28 cellular contexts compared by ENCODE assay signal in the genomic region with DNA sequence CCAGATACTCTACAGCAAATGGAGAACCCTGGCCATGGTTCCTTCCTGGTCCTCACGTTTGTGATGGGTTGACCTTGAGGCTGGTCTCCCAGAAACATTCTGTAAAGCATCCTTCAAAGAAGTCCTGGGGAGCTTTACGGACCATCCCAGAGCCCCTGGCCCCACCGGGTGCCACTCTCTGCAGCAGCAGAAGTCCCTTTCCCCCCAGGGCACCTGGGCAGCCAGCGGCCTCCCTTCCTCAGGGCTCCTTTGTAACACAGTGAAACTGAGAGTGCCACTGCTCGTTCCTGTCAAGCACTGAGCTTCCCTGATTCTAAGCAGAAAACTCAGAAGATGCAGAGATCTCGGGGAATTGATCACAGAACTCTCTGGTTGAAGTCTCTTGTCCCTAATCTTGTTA.
"Had no signal": no experiment of that assay in that cellular context is flagged by ENCODE, and none has a peak within 500 bp of the region (broad histone marks: within the 10 kb centered on the region; RNA-seq: fewer than 3 reads in every experiment).

No MANE protein-coding gene starts in this region.

- DNase-seq: naive thymus-derived CD4-positive, alpha-beta T cell; natural killer cell; nucleus accumbens; ovary; psoas muscle; right cardiac atrium; sigmoid colon; small intestine; stimulated activated CD4-positive, alpha-beta T cell treated with anti-CD3 and anti-CD28 coated beads, Interleukin-15, amount 100 ng/mL, for 24 hours; stimulated activated CD4-positive, alpha-beta T cell treated with anti-CD3 and anti-CD28 coated beads, Interleukin-2, amount 100 ng/mL, for 24 hours; stimulated activated CD4-positive, alpha-beta T cell treated with anti-CD3 and anti-CD28 coated beads, Interleukin-2, amount 100 ng/mL, for 48 hours; stimulated activated CD4-positive, alpha-beta T cell treated with anti-CD3 and anti-CD28 coated beads, Interleukin-4, amount 100 ng/mL, for 24 hours; stimulated activated naive B cell treated with anti-CD40 and anti-IgM and Interleukin-4, amounts not matched to agents 10 μg/mL and 1 μg/mL and 100 μg/mL, for 72 hours; stimulated activated naive CD4-positive, alpha-beta T cell treated with Interleukin-2 at 50 U/mL for 16 hours; stomach; thyroid gland; trophoblast cell; uterus had no signal

- H3K36me3 Mint-ChIP-seq: naive thymus-derived CD4-positive, alpha-beta T cell; natural killer cell; stimulated activated effector memory CD8-positive, alpha-beta T cell treated with anti-CD3 and anti-CD28 coated beads, Interleukin-12 subunit alpha, Interleukin-12 subunit beta, amount 100 ng/mL, for 72 hours; stimulated activated naive B cell treated with anti-CD40 and anti-IgM and Interleukin-4, amounts not matched to agents 10 μg/mL and 1 μg/mL and 100 μg/mL, for 72 hours had no signal

- H3K27ac Mint-ChIP-seq: naive thymus-derived CD4-positive, alpha-beta T cell; natural killer cell; nephron; neural progenitor cell; stimulated activated effector memory CD8-positive, alpha-beta T cell treated with anti-CD3 and anti-CD28 coated beads, Interleukin-12 subunit alpha, Interleukin-12 subunit beta, amount 100 ng/mL, for 72 hours; stimulated activated naive B cell treated with anti-CD40 and anti-IgM and Interleukin-4, amounts not matched to agents 10 μg/mL and 1 μg/mL and 100 μg/mL, for 72 hours; stimulated activated naive CD8-positive, alpha-beta T cell treated with anti-CD3 and anti-CD28 coated beads, Interleukin-15, Interleukin-2, amounts not matched to agents 100 ng/mL and 50 ng/mL, for 24 hours had no signal

- H3K36me3 ChIP-seq: neural progenitor cell, neutrophil, ovary, right lobe of liver, sigmoid colon, thoracic aorta, thyroid gland, upper lobe of left lung, uterus had no signal

- H3K27me3 Mint-ChIP-seq: stimulated activated naive CD8-positive, alpha-beta T cell treated with anti-CD3 and anti-CD28 coated beads, Interleukin-15, Interleukin-2, amounts not matched to agents 100 ng/mL and 50 ng/mL, for 24 hours had no signal

- H3K9me3 ChIP-seq: neutrophil, ovary, psoas muscle, right lobe of liver, sigmoid colon, stomach, thoracic aorta, thyroid gland, tibial nerve, upper lobe of left lung, uterus had no signal

- H3K9me3 Mint-ChIP-seq: naive thymus-derived CD4-positive, alpha-beta T cell; natural killer cell; nephron; stimulated activated effector memory CD8-positive, alpha-beta T cell treated with anti-CD3 and anti-CD28 coated beads, Interleukin-12 subunit alpha, Interleukin-12 subunit beta, amount 100 ng/mL, for 72 hours; stimulated activated naive B cell treated with anti-CD40 and anti-IgM and Interleukin-4, amounts not matched to agents 10 μg/mL and 1 μg/mL and 100 μg/mL, for 72 hours; stimulated activated naive CD8-positive, alpha-beta T cell treated with anti-CD3 and anti-CD28 coated beads, Interleukin-15, Interleukin-2, amounts not matched to agents 100 ng/mL and 50 ng/mL, for 24 hours had no signal

- H3K4me1 ChIP-seq: parathyroid adenoma, psoas muscle, right lobe of liver, sigmoid colon, stomach, thyroid gland, upper lobe of left lung, uterus had no signal

- H3K27ac ChIP-seq: neural progenitor cell, neutrophil, ovary, parathyroid adenoma, psoas muscle, right lobe of liver, sigmoid colon, stomach, thoracic aorta, thyroid gland, tibial nerve, upper lobe of left lung, uterus had no signal

- H3K4me1 Mint-ChIP-seq: naive thymus-derived CD4-positive, alpha-beta T cell; natural killer cell; nephron; stimulated activated effector memory CD8-positive, alpha-beta T cell treated with anti-CD3 and anti-CD28 coated beads, Interleukin-12 subunit alpha, Interleukin-12 subunit beta, amount 100 ng/mL, for 72 hours; stimulated activated naive B cell treated with anti-CD40 and anti-IgM and Interleukin-4, amounts not matched to agents 10 μg/mL and 1 μg/mL and 100 μg/mL, for 72 hours had no signal

- H3K27me3 ChIP-seq: neural progenitor cell, ovary, right lobe of liver, sigmoid colon, stomach, thyroid gland, tibial nerve, upper lobe of left lung, uterus had no signal

- H3K4me3 Mint-ChIP-seq: naive thymus-derived CD4-positive, alpha-beta T cell; natural killer cell; nephron; neural progenitor cell; stimulated activated effector memory CD8-positive, alpha-beta T cell treated with anti-CD3 and anti-CD28 coated beads, Interleukin-12 subunit alpha, Interleukin-12 subunit beta, amount 100 ng/mL, for 72 hours; stimulated activated naive B cell treated with anti-CD40 and anti-IgM and Interleukin-4, amounts not matched to agents 10 μg/mL and 1 μg/mL and 100 μg/mL, for 72 hours; stimulated activated naive CD8-positive, alpha-beta T cell treated with anti-CD3 and anti-CD28 coated beads, Interleukin-15, Interleukin-2, amounts not matched to agents 100 ng/mL and 50 ng/mL, for 24 hours had no signal

- ATAC-seq: naive thymus-derived CD4-positive, alpha-beta T cell; natural killer cell; psoas muscle; right cardiac atrium; right lobe of liver; stimulated activated effector memory CD8-positive, alpha-beta T cell treated with anti-CD3 and anti-CD28 coated beads, Interleukin-12 subunit alpha, Interleukin-12 subunit beta, amount 100 ng/mL, for 72 hours; stimulated activated naive B cell treated with anti-CD40 and anti-IgM and Interleukin-4, amounts not matched to agents 10 μg/mL and 1 μg/mL and 100 μg/mL, for 72 hours had no signal

- H3K4me3 ChIP-seq: neural progenitor cell, ovary, psoas muscle, right lobe of liver, sigmoid colon, stomach, thoracic aorta, thyroid gland, tibial nerve, upper lobe of left lung, uterus had no signal
